ENCODE assay signal across 8 cellular contexts in genomic region chr10:51879238-51879637, GRCh38.
DNase-seq lines count a peak whose midpoint lies in the region; ATAC-seq and TF ChIP-seq lines count a peak whose summit lies in the region.

No MANE protein-coding gene starts in this region.

- no peak overlapping the region for H3K9ac ChIP-seq in Loucy (ENCODE audit: low read depth, low read length, poor library complexity, severe bottlenecking)
- no peak overlapping the region for H3K9ac ChIP-seq in neural progenitor cell
- no peak overlapping the region for H3K9ac ChIP-seq in H9 (ENCODE audit: extremely low read depth, insufficient read length, low read length)

- peak; percentile 97 to 100 for DNase-seq in cardiac fibroblast (ENCODE audit: low read depth in 2 of 2)
- no peak for DNase-seq in neural progenitor cell (ENCODE audit: low spot score)
- no peak for DNase-seq in iPS-NIHi7 (ENCODE audit: extremely low spot score)
- DNase-seq in H9 = no peak
- no peak for DNase-seq in NCI-H1048 (lab: John Stamatoyannopoulos, UW)

- no peaks in the 10 kb centered on the region for H3K79me1 ChIP-seq in H9 (ENCODE audit: insufficient read depth, low read depth, low read length, poor library complexity, severe bottlenecking)

- H3K14ac ChIP-seq in H9 (ENCODE audit: insufficient read depth, low read length) = no peak overlapping the region

- no peak overlapping the region for H3K18ac ChIP-seq in H9 (ENCODE audit: insufficient read length, low read depth, low read length)

- ATAC-seq in GM18499 (IDR thresholded peaks at IDR 0.05; ENCODE audit: insufficient read depth, unreplicated experiment) (peak; percentile 88), GM21786 (IDR thresholded peaks at IDR 0.05; ENCODE audit: unreplicated experiment) (peak; percentile 90)

- H2BK15ac ChIP-seq in H9 (ENCODE audit: low read depth, low read length) = no peak overlapping the region

- H3K36me3 ChIP-seq in Loucy (ENCODE audit: insufficient read depth, low read length) (no peaks in the 10 kb centered on the region), neural progenitor cell (no peaks in the 10 kb centered on the region)

- H4K20me1 ChIP-seq in Loucy (ENCODE audit: insufficient read depth, low read length, poor library complexity, severe bottlenecking) (no peaks in the 10 kb centered on the region), neural progenitor cell (ENCODE audit: low read depth) (no peaks in the 10 kb centered on the region), H9 (ENCODE audit: control insufficient read depth, insufficient read depth, insufficient read length) (no peaks in the 10 kb centered on the region)

- no peak overlapping the region for H3K56ac ChIP-seq in H9 (ENCODE audit: insufficient read length, low read depth, low read length)

- H4K8ac ChIP-seq in H9 (replicated peaks; ENCODE audit: insufficient read length, low read depth, low read length) = no peak overlapping the region

- H3K4me3 Mint-ChIP-seq in neural progenitor cell (no peak overlapping the region), H9 (no peak overlapping the region)

- H3K4me3 ChIP-seq in Loucy (ENCODE audit: low read length, poor library complexity, severe bottlenecking) = peak overlapping the region; percentile 7
- peak overlapping the region in 1 of 2 donors; percentile 26 for H3K4me3 ChIP-seq in cardiac fibroblast (replicated peaks in 1 of 2; ENCODE audit: low read depth in 2 of 2, low read length in 2 of 2)
- H3K4me3 ChIP-seq in neural progenitor cell = no peak overlapping the region

- H3K4me2 ChIP-seq in Loucy (ENCODE audit: low read depth, low read length, poor library complexity, severe bottlenecking) (peak overlapping the region; percentile 28), neural progenitor cell (no peak overlapping the region), H9 (ENCODE audit: insufficient read depth, insufficient read length, low read length) (no peak overlapping the region)

- H3K79me2 ChIP-seq in Loucy (ENCODE audit: insufficient read depth, low read length) (no peaks in the 10 kb centered on the region), neural progenitor cell (ENCODE audit: low read depth) (no peaks in the 10 kb centered on the region), H9 (ENCODE audit: insufficient read depth, low read length) (no peaks in the 10 kb centered on the region)

- no peaks in the 10 kb centered on the region for H3K23me2 ChIP-seq in H9 (ENCODE audit: insufficient read length, low read depth, low read length, poor library complexity, severe bottlenecking)

- no peak overlapping the region for H3T11ph ChIP-seq in H9 (ENCODE audit: low read length)

- H4K5ac ChIP-seq in H9 (ENCODE audit: insufficient read length, low read depth, low read length) = no peak overlapping the region

- no peaks in the 10 kb centered on the region for H3K36me3 Mint-ChIP-seq in neural progenitor cell
- peaks cover 0 to 2% (median 0%) of the 10 kb centered on the region in 3 experiments; a peak in 3 of 7 replicates for H3K36me3 Mint-ChIP-seq in H9 (ENCODE audit: insufficient read depth in 1 of 3, low read depth in 3 of 3)

- H3K27ac Mint-ChIP-seq in neural progenitor cell = peak overlapping the region; percentile 99
- H3K27ac Mint-ChIP-seq in H9 = no peak overlapping the region

- H3K9me3 Mint-ChIP-seq in neural progenitor cell = no peaks in the 10 kb centered on the region
- peaks cover 0 to 4% of the 10 kb centered on the region in 2 experiments; a peak in 2 of 5 replicates for H3K9me3 Mint-ChIP-seq in H9

- H2AFZ ChIP-seq in Loucy (ENCODE audit: low read length) = peak overlapping the region; percentile 48
- H2AFZ ChIP-seq in neural progenitor cell (replicated peaks) = no peak overlapping the region
- no peak overlapping the region for H2AFZ ChIP-seq in H9 (ENCODE audit: low read length)

- no peak overlapping the region for H2BK20ac ChIP-seq in H9 (ENCODE audit: low read depth, low read length, poor library complexity, severe bottlenecking)

- H2BK120ac ChIP-seq in H9 (ENCODE audit: low read depth, low read length, poor library complexity, severe bottlenecking) = no peak overlapping the region

- H3K9me3 ChIP-seq in Loucy (ENCODE audit: insufficient read depth, low read depth, low read length) (no peaks in the 10 kb centered on the region), neural progenitor cell (ENCODE audit: low read depth) (no peaks in the 10 kb centered on the region), H9 (ENCODE audit: control insufficient read depth, low read depth, low read length) (no peaks in the 10 kb centered on the region)

- H3K9me2 ChIP-seq in Loucy (replicated peaks; ENCODE audit: low read depth, low read length) = no peaks in the 10 kb centered on the region

- no peak overlapping the region for H3K4ac ChIP-seq in H9 (ENCODE audit: low read depth, low read length)

- H3K27me3 Mint-ChIP-seq in neural progenitor cell (ENCODE audit: insufficient read depth, low read depth) (no peaks in the 10 kb centered on the region), H9 (ENCODE audit: low read depth) (no peaks in the 10 kb centered on the region)

- H3K4me1 Mint-ChIP-seq in neural progenitor cell (peaks cover 27% of the 10 kb centered on the region), H9 (peaks cover 19 to 25% of the 10 kb centered on the region in 2 experiments)

- no peak overlapping the region for H4K91ac ChIP-seq in H9 (ENCODE audit: insufficient read length, low read depth, low read length)

- no peak for TF ChIP-seq CTCF in Loucy (conservative IDR thresholded peaks at IDR 0.05; ENCODE audit: low read length)
- TF ChIP-seq CTCF in cardiac fibroblast (IDR thresholded peaks at IDR 0.05; ENCODE audit: low read depth, low read length) = no peak
- TF ChIP-seq CTCF in neural progenitor cell (IDR thresholded peaks at IDR 0.05) = no peak
- TF ChIP-seq CTCF in H9 (conservative IDR thresholded peaks at IDR 0.05) = no peak

- H3F3A ChIP-seq in Loucy (ENCODE audit: low read depth) (no peaks in the 10 kb centered on the region), neural progenitor cell (ENCODE audit: low read depth) (peaks cover 19% of the 10 kb centered on the region)

- H3K4me1 ChIP-seq in Loucy (ENCODE audit: insufficient read depth, low read length, poor library complexity, severe bottlenecking) = no peaks in the 10 kb centered on the region
- H3K4me1 ChIP-seq in neural progenitor cell = peaks cover 44% of the 10 kb centered on the region
- H3K4me1 ChIP-seq in H9 (ENCODE audit: insufficient read depth, low read length) = 0 out of 2 replicates have a peak, but pooled peaks cover 2% of the 10 kb centered on the region

- H3K27ac ChIP-seq in neural progenitor cell = peak overlapping the region; percentile 78
- H3K27ac ChIP-seq in H9 (ENCODE audit: insufficient read length, low read depth, low read length) = no peak overlapping the region

- H2BK5ac ChIP-seq in H9 (ENCODE audit: insufficient read length, low read length) = no peak overlapping the region

- no peak overlapping the region for H2BK12ac ChIP-seq in H9 (ENCODE audit: insufficient read length, low read depth, low read length)

- no peak overlapping the region for H2AK5ac ChIP-seq in H9 (ENCODE audit: insufficient read length, low read length)

- WGBS in H9 (ENCODE audit: extremely low coverage, insufficient read length, low lambda C conversion rate) = no CpG with 5 or more reads among the region's 1 CpG

- H3K27me3 ChIP-seq in Loucy (ENCODE audit: insufficient read depth, low read length, poor library complexity, severe bottlenecking) = no peaks in the 10 kb centered on the region
- H3K27me3 ChIP-seq in neural progenitor cell = no peaks in the 10 kb centered on the region
- H3K27me3 ChIP-seq in H9 (ENCODE audit: insufficient read depth, low read length) = no peaks in the 10 kb centered on the region

- H3K23ac ChIP-seq in H9 (ENCODE audit: insufficient read length, low read depth, low read length) = no peak overlapping the region

Comparison
In these comparisons a context has a peak if more than half of its experiments do, and no peak if none do; other contexts are left out.
1. DNase-seq: peak in cardiac fibroblast (2 of 2); none in neural progenitor cell (single experiment), iPS-NIHi7 (single experiment), H9 (single experiment) and NCI-H1048 (single experiment).